13 cellular contexts compared by ENCODE assay signal in genomic region chr12:113354192-113354591, GRCh38. TPM values are rescaled to one million over a fixed set of nuclear protein-coding genes. Genes with fewer than 3 reads are reported as not detected.
"Had no signal": no experiment of that assay in that cellular context is flagged by ENCODE, and none has a peak within 500 bp of the region (broad histone marks: within the 10 kb centered on the region; RNA-seq: fewer than 3 reads in every experiment).

No MANE protein-coding gene starts in this region.

RNA-seq across cellular contexts. Expression of gene SDS, which starts 49.5 kb away (rescaled TPM):
- total RNA-seq: activated B cell treated with CpG ODN at 0.5 μM for 24 hours; activated CD4-positive, alpha-beta memory T cell treated with anti-CD3 and anti-CD28 coated beads for 36 hours; activated CD4-positive, alpha-beta memory T cell treated with anti-CD3 and anti-CD28 coated beads, Interleukin-2, amount 10 ng/mL, durations not matched to agents 7 days and 5 days; activated CD4-positive, alpha-beta T cell treated with anti-CD3 and anti-CD28 coated beads for 36 hours; activated CD4-positive, alpha-beta T cell treated with anti-CD3 and anti-CD28 coated beads, Interleukin-2, amount 10 ng/mL, durations not matched to agents 24 days and 14 days; activated CD4-positive, alpha-beta T cell treated with anti-CD3 and anti-CD28 coated beads, Interleukin-2, amount 10 ng/mL, durations not matched to agents 7 days and 5 days; activated CD8-positive, alpha-beta memory T cell treated with anti-CD3 and anti-CD28 coated beads for 36 hours; activated CD8-positive, alpha-beta memory T cell treated with anti-CD3 and anti-CD28 coated beads, Interleukin-2, amount 10 ng/mL, durations not matched to agents 7 days and 5 days; activated CD8-positive, alpha-beta T cell treated with anti-CD3 and anti-CD28 coated beads for 36 hours; activated CD8-positive, alpha-beta T cell treated with anti-CD3 and anti-CD28 coated beads, Interleukin-2, amount 10 ng/mL, durations not matched to agents 7 days and 5 days; T-helper 1 cell treated with Interleukin-12 subunit alpha and Interleukin-12 subunit beta and Interleukin-4 antibody, amounts not matched to agents 30 ng/mL and 1 ng/mL, for 36 hours; T-helper 17 cell; T-helper 2 cell treated with Interferon-gamma antibody and Interleukin-4, amounts not matched to agents 100 ng/mL and 5 ng/mL, for 36 hours had no signal
